21 cellular contexts compared by ENCODE assay signal in genomic region chr4:2893772-2894171, GRCh38. TPM values are rescaled to one million over a fixed set of nuclear protein-coding genes. Genes with fewer than 3 reads are reported as not detected.
A peak's percentile ranks its signal among the peaks of the same experiment; 100 is the strongest.
DNase-seq lines count a peak whose midpoint lies in the region; ATAC-seq and TF ChIP-seq lines count a peak whose summit lies in the region.
"Had no signal": no experiment of that assay in that cellular context is flagged by ENCODE, and none has a peak within 500 bp of the region (broad histone marks: within the 10 kb centered on the region; RNA-seq: fewer than 3 reads in every experiment).

No MANE protein-coding gene starts in this region.

- DNase-seq in CD8-positive, alpha-beta T cell: no peak
- DNase-seq in adipocyte (ENCODE audit: low read depth) (no peak), fibroblast of the aortic adventitia (ENCODE audit: low read depth) (peak; percentile 77), mesothelial cell of epicardium (ENCODE audit: low spot score in 2 of 2, unreplicated experiment in 2 of 2) (no peak), DMS53 treated with DMSO at 0.1 percent for 48 hours (lab: John Stamatoyannopoulos, UW; ENCODE audit: unreplicated experiment) (no peak), SKM-1 (lab: John Stamatoyannopoulos, UW; ENCODE audit: unreplicated experiment) (no peak)
- DNase-seq: activated naive CD4-positive, alpha-beta T cell; amniotic stem cell; CD4-positive, alpha-beta memory T cell; DMS53; effector CD4-positive, alpha-beta T cell; GOT3; lower lobe of right lung; NCI-H1694 treated with DMSO at 0.1 percent for 48 hours; NCI-H774; OCI-M1; SHP77 treated with DMSO at 0.1 percent for 48 hours; testis had no signal

- no peak overlapping the region for H3K27ac ChIP-seq in CD8-positive, alpha-beta T cell (ENCODE audit: low read depth, low read length)
- H3K27ac ChIP-seq: lower lobe of right lung, testis had no signal

- no peak overlapping the region for H3K4me3 Mint-ChIP-seq in CD8-positive, alpha-beta T cell
- H3K4me3 Mint-ChIP-seq in mesothelial cell of epicardium: no peak overlapping the region
- H3K4me3 Mint-ChIP-seq: CD4-positive, alpha-beta memory T cell; T-helper 1 cell treated with Interleukin-12 subunit alpha and Interleukin-12 subunit beta and Interleukin-4 antibody, amounts not matched to agents 30 μg/mL and 1 μg/mL, for 36 hours had no signal

- no peaks in the 10 kb centered on the region for H3K4me1 Mint-ChIP-seq in CD8-positive, alpha-beta T cell (ENCODE audit: low read depth)
- H3K4me1 Mint-ChIP-seq in mesothelial cell of epicardium: no peaks in the 10 kb centered on the region

- peak overlapping the region; percentile 35 for H3K9ac ChIP-seq in adipocyte (ENCODE audit: low read length)

- H3K27me3 ChIP-seq in CD8-positive, alpha-beta T cell (ENCODE audit: insufficient read depth, low read length): no peaks in the 10 kb centered on the region
- no peaks in the 10 kb centered on the region for H3K27me3 ChIP-seq in adipocyte (replicated peaks; ENCODE audit: control insufficient read depth, insufficient read depth, low read length)
- H3K27me3 ChIP-seq: testis had no signal

- no peak for TF ChIP-seq CTCF in CD8-positive, alpha-beta T cell (IDR thresholded peaks at IDR 0.05)
- TF ChIP-seq CTCF in fibroblast of the aortic adventitia (IDR thresholded peaks at IDR 0.05; ENCODE audit: insufficient read depth, low read length) (no peak), mesothelial cell of epicardium (IDR thresholded peaks at IDR 0.05; ENCODE audit: unreplicated experiment) (no peak)

- no peaks in the 10 kb centered on the region for H3K27me3 Mint-ChIP-seq in CD8-positive, alpha-beta T cell (ENCODE audit: low read depth)
- no peaks in the 10 kb centered on the region for H3K27me3 Mint-ChIP-seq in mesothelial cell of epicardium (ENCODE audit: low read depth)
- H3K27me3 Mint-ChIP-seq: CD4-positive, alpha-beta memory T cell had no signal

- ATAC-seq in CD8-positive, alpha-beta T cell: no peak
- ATAC-seq in GM21717 (IDR thresholded peaks at IDR 0.05; ENCODE audit: unreplicated experiment): no peak
- ATAC-seq: esophagus mucosa, lower lobe of right lung had no signal

- H3K4me3 ChIP-seq in CD8-positive, alpha-beta T cell (ENCODE audit: low read depth, low read length): no peak overlapping the region
- H3K4me3 ChIP-seq in adipocyte (ENCODE audit: low read length): no peak overlapping the region
- no peak overlapping the region for H3K4me3 ChIP-seq in fibroblast of the aortic adventitia (ENCODE audit: low read depth, low read length)
- H3K4me3 ChIP-seq: lower lobe of right lung, testis had no signal

- H3K36me3 ChIP-seq in CD8-positive, alpha-beta T cell (ENCODE audit: insufficient read depth, low read length): peaks cover 30% of the 10 kb centered on the region
- peaks cover 42% of the 10 kb centered on the region for H3K36me3 ChIP-seq in adipocyte (ENCODE audit: control insufficient read depth, insufficient read depth, low read length, severe bottlenecking)

- CTCF ChIA-PET in CD8-positive, alpha-beta T cell (lab: Charles Lee): no interaction called here

- peak overlapping the region; percentile 2 for H3K27ac Mint-ChIP-seq in CD8-positive, alpha-beta T cell
- peak overlapping the region; percentile 25 for H3K27ac Mint-ChIP-seq in mesothelial cell of epicardium
- H3K27ac Mint-ChIP-seq: T-helper 1 cell treated with Interleukin-12 subunit alpha and Interleukin-12 subunit beta and Interleukin-4 antibody, amounts not matched to agents 30 μg/mL and 1 μg/mL, for 36 hours had no signal

- no peaks in the 10 kb centered on the region for H3K9me3 Mint-ChIP-seq in CD8-positive, alpha-beta T cell
- H3K9me3 Mint-ChIP-seq in mesothelial cell of epicardium: no peaks in the 10 kb centered on the region
- H3K9me3 Mint-ChIP-seq: CD4-positive, alpha-beta memory T cell; T-helper 1 cell treated with Interleukin-12 subunit alpha and Interleukin-12 subunit beta and Interleukin-4 antibody, amounts not matched to agents 30 μg/mL and 1 μg/mL, for 36 hours had no signal

- H3K36me3 Mint-ChIP-seq in CD8-positive, alpha-beta T cell: peaks cover 58% of the 10 kb centered on the region
- H3K36me3 Mint-ChIP-seq in mesothelial cell of epicardium: peaks cover 33% of the 10 kb centered on the region

- POLR2A ChIA-PET in CD8-positive, alpha-beta T cell (lab: Charles Lee): no interaction called here

- H3K4me1 ChIP-seq in CD8-positive, alpha-beta T cell (ENCODE audit: insufficient read depth, low read length): no peaks in the 10 kb centered on the region
- H3K4me1 ChIP-seq in adipocyte (ENCODE audit: control insufficient read depth, insufficient read depth, low read length): peaks cover 38% of the 10 kb centered on the region
- H3K4me1 ChIP-seq: lower lobe of right lung had no signal

- H3K9me3 ChIP-seq in CD8-positive, alpha-beta T cell (ENCODE audit: low read length): no peaks in the 10 kb centered on the region
- H3K9me3 ChIP-seq in adipocyte (ENCODE audit: control insufficient read depth, low read length): no peaks in the 10 kb centered on the region
- H3K9me3 ChIP-seq: lower lobe of right lung, testis had no signal

- intact Hi-C loops in CD8-positive, alpha-beta T cell (cut with DNase I, micrococcal nuclease): no loop called here

RNA-seq across cellular contexts. Expression of gene ADD1, which starts 50.1 kb away (rescaled TPM):
- total RNA-seq in CD8-positive, alpha-beta T cell: 100 to 1,000 TPM; 129 TPM
- total RNA-seq in fibroblast of the aortic adventitia (ENCODE audit: low replicate concordance) (168 and 591 TPM in 2 replicates), mesothelial cell of epicardium (277 to 297 TPM (median 287 TPM) in 3 replicates)
